ENCODE assay signal across 18 cellular contexts in the genomic region with DNA sequence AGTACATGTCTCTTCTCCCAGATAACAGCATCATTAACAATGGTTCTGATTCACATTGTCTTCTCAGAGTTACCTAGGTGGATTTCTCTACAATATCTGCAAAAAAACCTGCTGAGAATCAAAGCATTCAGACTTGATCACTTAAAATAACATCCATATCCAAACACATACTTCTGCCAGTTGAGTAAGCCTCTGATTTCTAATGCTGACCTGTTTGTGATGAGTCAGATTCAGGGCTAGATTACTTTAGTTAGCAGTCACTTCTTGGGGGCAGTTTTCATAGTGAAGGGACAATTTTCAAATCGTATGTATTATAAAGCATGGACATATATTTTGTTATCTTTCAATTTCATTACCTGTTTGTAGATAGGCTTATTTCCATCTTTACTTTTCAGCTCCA. TPM values are rescaled to one million over a fixed set of nuclear protein-coding genes. Genes with fewer than 3 reads are reported as not detected.
DNase-seq lines count a peak whose midpoint lies in the region; ATAC-seq, FAIRE-seq and TF ChIP-seq lines count a peak whose summit lies in the region.
"Had no signal": no experiment of that assay in that cellular context is flagged by ENCODE, and none has a peak within 500 bp of the region (broad histone marks: within the 10 kb centered on the region; RNA-seq: fewer than 3 reads in every experiment).

No MANE protein-coding gene starts in this region.

- POLR2A ChIA-PET in BJ (lab: Charles Lee), result no interaction called here
- POLR2A ChIA-PET in endothelial cell of umbilical vein (lab: Charles Lee), result no interaction called here

- H3K9me1 ChIP-seq in endothelial cell of umbilical vein (replicated peaks; ENCODE audit: control insufficient read depth, extremely low read depth, insufficient read depth, low read length), result no peaks in the 10 kb centered on the region

- no peak overlapping the region for H3K4me3 Mint-ChIP-seq in memory B cell
- H3K4me3 Mint-ChIP-seq: activated CD4-positive, alpha-beta memory T cell treated with anti-CD3 and anti-CD28 coated beads, Interleukin-2, amount 10 ng/mL, durations not matched to agents 7 days and 5 days; activated T-helper 17 cell treated with anti-CD3 and anti-CD28 coated beads, Interleukin-2, amount 50 U/mL, for 72 hours had no signal

- H3K9ac ChIP-seq in endothelial cell of umbilical vein (replicated peaks; ENCODE audit: extremely low read depth, insufficient read depth, low read length), result no peak overlapping the region

- no peaks in the 10 kb centered on the region for H3K9me3 Mint-ChIP-seq in memory B cell
- H3K9me3 Mint-ChIP-seq: activated CD4-positive, alpha-beta memory T cell treated with anti-CD3 and anti-CD28 coated beads, Interleukin-2, amount 10 ng/mL, durations not matched to agents 7 days and 5 days; activated T-helper 17 cell treated with anti-CD3 and anti-CD28 coated beads, Interleukin-2, amount 50 U/mL, for 72 hours had no signal

- H3K4me3 ChIP-seq in BJ (ENCODE audit: low read depth, low read length) (no peak overlapping the region), endothelial cell of umbilical vein (replicated peaks in 1 of 3; ENCODE audit: insufficient read depth in 1 of 3, low read depth in 1 of 3, low read length in 3 of 3) (no peak overlapping the region), adrenal gland (no peak overlapping the region), spleen (no peak overlapping the region)
- H3K4me3 ChIP-seq: ovary, suprapubic skin had no signal

- H3K9me3 ChIP-seq in endothelial cell of umbilical vein (replicated peaks; ENCODE audit: control insufficient read depth, insufficient read depth, low read length) (no peaks in the 10 kb centered on the region), adrenal gland (replicated peaks in 1 of 3) (no peaks in the 10 kb centered on the region), spleen (no peaks in the 10 kb centered on the region)
- H3K9me3 ChIP-seq: ovary, suprapubic skin had no signal

- DNase-seq in BJ (ENCODE audit: low read depth) (peak; percentile 31), RPMI7951 (ENCODE audit: low read depth) (peak; percentile 29), endothelial cell of umbilical vein (ENCODE audit: low read depth, low spot score) (peak; percentile 45), memory B cell (ENCODE audit: low spot score in 2 of 2) (no peak), adrenal gland (no peak), NCI-H2107 (lab: John Stamatoyannopoulos, UW) (no peak), spleen (no peak)
- DNase-seq: activated CD4-positive, alpha-beta memory T cell treated with anti-CD3 and anti-CD28 coated beads, Interleukin-2, amount 10 ng/mL, durations not matched to agents 7 days and 5 days; MM.1S; NCI-H1930; NCI-H774; ovary had no signal

- H3K27me3 ChIP-seq in BJ (ENCODE audit: control insufficient read depth, insufficient read depth, low read length) (no peaks in the 10 kb centered on the region), endothelial cell of umbilical vein (ENCODE audit: control insufficient read depth in 2 of 2, insufficient read depth in 2 of 2, low read length in 2 of 2) (no peaks in the 10 kb centered on the region), adrenal gland (no peaks in the 10 kb centered on the region), spleen (replicated peaks in 1 of 7) (no peaks in the 10 kb centered on the region)
- H3K27me3 ChIP-seq: ovary, suprapubic skin had no signal

- H3K27ac ChIP-seq in endothelial cell of umbilical vein (ENCODE audit: insufficient read depth, low read depth, low read length) (no peak overlapping the region), adrenal gland (no peak overlapping the region), spleen (peak overlapping the region in 1 of 8 donors; percentile 10)
- H3K27ac ChIP-seq: ovary, suprapubic skin had no signal

- H3K27me3 Mint-ChIP-seq in memory B cell, result no peaks in the 10 kb centered on the region
- H3K27me3 Mint-ChIP-seq: activated T-helper 17 cell treated with anti-CD3 and anti-CD28 coated beads, Interleukin-2, amount 50 U/mL, for 72 hours had no signal

- H3K4me1 ChIP-seq in endothelial cell of umbilical vein (ENCODE audit: control insufficient read depth, extremely low read depth, insufficient read depth, low read length), result peaks cover 8% of the 10 kb centered on the region
- H3K4me1 ChIP-seq in adrenal gland (replicated peaks in 1 of 2), result peaks cover 0 to 9% of the 10 kb centered on the region in 2 donors
- peaks cover 0 to 20% (median 4%) of the 10 kb centered on the region in 6 donors for H3K4me1 ChIP-seq in spleen

- H3K4me2 ChIP-seq in endothelial cell of umbilical vein (ENCODE audit: insufficient read depth, low read length), result no peak overlapping the region

- CTCF ChIA-PET in BJ (lab: Yijun Ruan, JAX), result interaction anchor here (0.6 to 1.8 kb wide), 5 partner anchors 12 to 520 kb away, joined by 3 read pairs; no protein-coding TSS in a partner anchor
- CTCF ChIA-PET in endothelial cell of umbilical vein (lab: Charles Lee), result interaction anchor here (1.2 to 2.6 kb wide), 4 partner anchors 10 to 164 kb away, joined by 3 to 10 read pairs (median 6); no protein-coding TSS in a partner anchor

- BruUV-seq in endothelial cell of umbilical vein (replicated peaks; lab: Mats Ljungman, UMichigan), result no TSS peak

- H3K79me2 ChIP-seq in endothelial cell of umbilical vein (ENCODE audit: control insufficient read depth, insufficient read depth, low read length), result no peaks in the 10 kb centered on the region

- H3K27ac Mint-ChIP-seq in memory B cell, result peak overlapping the region; percentile 28
- H3K27ac Mint-ChIP-seq: activated CD4-positive, alpha-beta memory T cell treated with anti-CD3 and anti-CD28 coated beads, Interleukin-2, amount 10 ng/mL, durations not matched to agents 7 days and 5 days; activated T-helper 17 cell treated with anti-CD3 and anti-CD28 coated beads, Interleukin-2, amount 50 U/mL, for 72 hours had no signal

- peaks cover 8% of the 10 kb centered on the region for H3K36me3 ChIP-seq in BJ (ENCODE audit: control insufficient read depth, insufficient read depth, low read length)
- H3K36me3 ChIP-seq in endothelial cell of umbilical vein (ENCODE audit: control insufficient read depth in 2 of 2, extremely low read depth in 1 of 2, insufficient read depth in 2 of 2, low read length in 2 of 2), result peaks cover 0 to 9% of the 10 kb centered on the region in 2 experiments
- no peaks in the 10 kb centered on the region for H3K36me3 ChIP-seq in adrenal gland (replicated peaks in 1 of 2)
- peaks cover 0 to 49% (median under 1%) of the 10 kb centered on the region in 6 donors for H3K36me3 ChIP-seq in spleen
- H3K36me3 ChIP-seq: ovary, suprapubic skin had no signal

- WGBS in adrenal gland, 4 donors, result 79 to 96% (median 85%) methylated on average over 1 of the region's 1 CpG
- 92 to 97% (median 94%) methylated on average over 1 of the region's 1 CpG for WGBS in spleen, 5 donors

- TF ChIP-seq CTCF in BJ (IDR thresholded peaks at IDR 0.05; ENCODE audit: insufficient read depth, low read depth, low read length) (no peak), endothelial cell of umbilical vein (IDR thresholded peaks at IDR 0.05; ENCODE audit: extremely low read depth in 1 of 2, insufficient read depth in 1 of 2, low read depth in 1 of 2, low read length in 2 of 2) (no peak), adrenal gland (IDR thresholded peaks at IDR 0.05) (no peak), spleen (IDR thresholded peaks at IDR 0.05 in 8 of 11, conservative IDR thresholded peaks at IDR 0.05 in 3 of 11) (no peak)

- H3K4me1 Mint-ChIP-seq in memory B cell, result peaks cover 3% of the 10 kb centered on the region

- H2AFZ ChIP-seq in endothelial cell of umbilical vein (ENCODE audit: low read depth, low read length), result no peak overlapping the region

- H3K36me3 Mint-ChIP-seq in memory B cell, result peaks cover 15% of the 10 kb centered on the region

- FAIRE-seq in endothelial cell of umbilical vein (lab: Jason Lieb, UNC), result peak; percentile 46
- FAIRE-seq: HTR-8/SVneo, TTC549 had no signal

- TF ChIP-seq POLR2A in endothelial cell of umbilical vein (IDR thresholded peaks at IDR 0.05; ENCODE audit: low read depth, low read length), result no peak
- no peak for TF ChIP-seq POLR2A in adrenal gland (IDR thresholded peaks at IDR 0.05)
- TF ChIP-seq POLR2A in spleen (IDR thresholded peaks at IDR 0.05), result no peak

- ATAC-seq in memory B cell (ENCODE audit: low read depth) (no peak), GM21360 (IDR thresholded peaks at IDR 0.05; ENCODE audit: unreplicated experiment) (no peak)
- ATAC-seq: activated T-helper 17 cell treated with anti-CD3 and anti-CD28 coated beads, Interleukin-2, amount 50 U/mL, for 72 hours; Right ventricle myocardium inferior had no signal

- dilution Hi-C loops in endothelial cell of umbilical vein (cut with MboI; ENCODE audit: extremely low pct_ligation_motif_present, low sequenced_read_pairs), result no loop called here

- H4K20me1 ChIP-seq in endothelial cell of umbilical vein (replicated peaks; ENCODE audit: control insufficient read depth, extremely low read depth, insufficient read depth, low read length), result no peaks in the 10 kb centered on the region

- intact Hi-C loops in endothelial cell of umbilical vein (cut with micrococcal nuclease), result loop anchor here (2.0 to 5.0 kb wide), 2 partner anchors 143 to 287 kb away; a partner anchor contains a TSS
- intact Hi-C loops in adrenal gland (cut with DNase I), result loop anchor here in 1 of 2 donors (10.0 kb wide), 2 partner anchors 165 to 525 kb away; no protein-coding TSS in a partner anchor
- intact Hi-C loops in spleen (cut with DNase I; ENCODE audit: low total_unique reads), result no loop called here

TF ChIP-seq in endothelial cell of umbilical vein, 7 proteins besides CTCF, POLR2A, EP300 and RAD21 (continues in another document):
- TF ChIP-seq JUN (IDR thresholded peaks at IDR 0.05; ENCODE audit: borderline replicate concordance, insufficient read depth, insufficient read length, low read depth), result peak; percentile 11
- TF ChIP-seq POLR2AphosphoS5 (IDR thresholded peaks at IDR 0.05; ENCODE audit: insufficient read depth, low read depth, low read length), result peak; percentile 37
- TF ChIP-seq EZH2 (IDR thresholded peaks at IDR 0.05; ENCODE audit: borderline replicate concordance, low read depth, low read length, severe bottlenecking), result no peak

RNA-seq across cellular contexts. Expression of a gene that starts 35.5 kb away (rescaled TPM):
- polyA plus RNA-seq in BJ (2011; rRNA removed) (85.1 and 109 TPM in 2 replicates), endothelial cell of umbilical vein (83.6 and 88.6 TPM in 2 replicates), adrenal gland (100 to 1,000 TPM in 1 of 3 donors, 10 to 100 TPM in 2; 32.1 to 142 (median 54.6) TPM), spleen (100 to 1,000 TPM in 2 of 3 donors, 10 to 100 TPM in 1; 88.8 to 137 (median 122) TPM)
- polyA minus RNA-seq in BJ (2011; rRNA and poly(A)+ RNA removed), result 354 and 399 TPM in 2 replicates
- 97.7 and 116 TPM in 2 replicates for total RNA-seq in RPMI7951 (2014; rRNA removed; shearing (Covaris generic))
- total RNA-seq in endothelial cell of umbilical vein (212 and 227 TPM in 2 replicates), adrenal gland (100 to 1,000 TPM; 114 to 261 (median 173) TPM), spleen (100 to 1,000 TPM; 243 to 312 (median 269) TPM)
- 118 and 144 TPM in 2 replicates for polyA plus RNA-seq in endothelial cell of umbilical vein (2011; cell fraction: cytosol; rRNA removed)
- polyA plus RNA-seq in endothelial cell of umbilical vein (2011; cell fraction: nucleus; rRNA removed), result 44.6 and 62.4 TPM in 2 replicates
- polyA plus RNA-seq in endothelial cell of umbilical vein (2012), result 144 and 185 TPM in 2 replicates
- 228 and 308 TPM in 2 replicates for polyA minus RNA-seq in endothelial cell of umbilical vein
- 115 TPM for polyA minus RNA-seq in endothelial cell of umbilical vein (2011; cell fraction: cytosol; rRNA and poly(A)+ RNA removed)
- polyA minus RNA-seq in endothelial cell of umbilical vein (2011; cell fraction: nucleus; rRNA and poly(A)+ RNA removed), result 70.5 and 72.0 TPM in 2 replicates

Comparison
In these comparisons a context has a peak if more than half of its experiments do, and no peak if none do; other contexts are left out.
1. DNase-seq: peak in BJ (single experiment), RPMI7951 (single experiment) and endothelial cell of umbilical vein (single experiment); none in memory B cell (0 of 2), adrenal gland (0 of 7), NCI-H2107 (single experiment) and spleen (single experiment).